ENCODE assay signal across 18 cellular contexts in the genomic region with DNA sequence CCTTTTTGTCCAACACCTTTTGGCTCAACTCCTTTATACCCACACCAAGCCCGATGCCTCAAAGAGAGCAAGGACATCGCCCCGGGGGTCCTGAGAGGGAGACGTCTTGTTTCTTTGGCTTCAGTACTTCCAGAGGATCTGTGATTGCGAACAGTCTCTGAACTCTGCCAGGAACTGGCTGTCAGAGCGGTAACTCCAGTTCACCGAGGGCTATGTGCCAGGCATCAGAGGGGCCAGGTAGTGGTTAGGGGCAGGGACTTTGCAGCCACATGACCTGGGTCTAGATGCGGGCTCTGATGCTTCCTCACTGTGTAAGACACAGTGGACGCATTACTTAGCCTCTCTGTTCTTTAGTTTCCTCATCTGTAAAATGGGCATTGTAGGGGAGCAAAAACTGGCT.
"Had no signal": no experiment of that assay in that cellular context is flagged by ENCODE, and none has a peak within 500 bp of the region (broad histone marks: within the 10 kb centered on the region; RNA-seq: fewer than 3 reads in every experiment).

No MANE protein-coding gene starts in this region.

- H3K9me3 Mint-ChIP-seq: activated CD4-positive, alpha-beta memory T cell treated with anti-CD3 and anti-CD28 coated beads, Interleukin-2, amount 10 ng/mL, durations not matched to agents 7 days and 5 days; activated naive CD4-positive, alpha-beta T cell treated with anti-CD3 and anti-CD28 coated beads, Interleukin-2, amount 10 ng/mL, durations not matched to agents 7 days and 5 days; activated naive CD8-positive, alpha-beta T cell treated with anti-CD3 and anti-CD28 coated beads, Interleukin-2, amount 50 U/mL, for 24 hours; effector memory CD8-positive, alpha-beta T cell; naive thymus-derived CD8-positive, alpha-beta T cell; neural progenitor cell; stimulated activated naive CD8-positive, alpha-beta T cell treated with anti-CD3 and anti-CD28 coated beads, Interleukin-15, Interleukin-2, amounts not matched to agents 100 ng/mL and 50 ng/mL, for 24 hours had no signal

- H3K36me3 ChIP-seq: heart left ventricle, neural progenitor cell, right atrium auricular region, tibial artery had no signal

- H3K27ac Mint-ChIP-seq: activated CD4-positive, alpha-beta memory T cell treated with anti-CD3 and anti-CD28 coated beads, Interleukin-2, amount 10 ng/mL, durations not matched to agents 7 days and 5 days; activated naive CD8-positive, alpha-beta T cell treated with anti-CD3 and anti-CD28 coated beads, Interleukin-2, amount 50 U/mL, for 24 hours; brain; effector memory CD8-positive, alpha-beta T cell; neural progenitor cell; stimulated activated naive CD8-positive, alpha-beta T cell treated with anti-CD3 and anti-CD28 coated beads, Interleukin-15, Interleukin-2, amounts not matched to agents 100 ng/mL and 50 ng/mL, for 24 hours had no signal

- H3K4me2 ChIP-seq: neural progenitor cell had no signal

- H2AFZ ChIP-seq: neural progenitor cell had no signal

- DNase-seq: activated CD4-positive, alpha-beta memory T cell treated with anti-CD3 and anti-CD28 coated beads, Interleukin-2, amount 10 ng/mL, durations not matched to agents 7 days and 5 days; activated CD4-positive, alpha-beta T cell treated with anti-CD3 and anti-CD28 coated beads for 48 hours; activated effector memory CD4-positive, alpha-beta T cell treated with anti-CD3 and anti-CD28 coated beads, Interleukin-2, amount 50 U/mL, for 16 hours; activated naive CD4-positive, alpha-beta T cell treated with anti-CD3 and anti-CD28 coated beads, Interleukin-2, amount 10 ng/mL, durations not matched to agents 7 days and 5 days; activated naive CD8-positive, alpha-beta T cell treated with anti-CD3 and anti-CD28 coated beads, Interleukin-2, amount 50 U/mL, for 24 hours; central memory CD4-positive, alpha-beta T cell; effector memory CD8-positive, alpha-beta T cell; heart left ventricle; naive thymus-derived CD8-positive, alpha-beta T cell; psoas muscle; stimulated activated CD4-positive, alpha-beta T cell treated with anti-CD3 and anti-CD28 coated beads, Interleukin-12 subunit alpha, Interleukin-12 subunit beta, amount 100 ng/mL, for 4 hours; stimulated activated CD4-positive, alpha-beta T cell treated with anti-CD3 and anti-CD28 coated beads, Interleukin-4, amount 100 ng/mL, for 4 hours; tibial artery had no signal

- H3K4me1 ChIP-seq: heart left ventricle, psoas muscle, right atrium auricular region had no signal

- H3K27me3 ChIP-seq: heart left ventricle, neural progenitor cell, right atrium auricular region, tibial artery had no signal

- H3K9me3 ChIP-seq: heart left ventricle, psoas muscle, right atrium auricular region, tibial artery had no signal

- ATAC-seq: activated naive CD8-positive, alpha-beta T cell treated with anti-CD3 and anti-CD28 coated beads, Interleukin-2, amount 50 U/mL, for 24 hours; effector memory CD8-positive, alpha-beta T cell; heart left ventricle; naive thymus-derived CD8-positive, alpha-beta T cell; psoas muscle had no signal

- H3K27ac ChIP-seq: heart left ventricle, neural progenitor cell, psoas muscle, right atrium auricular region, tibial artery had no signal

- H3K36me3 Mint-ChIP-seq: activated naive CD4-positive, alpha-beta T cell treated with anti-CD3 and anti-CD28 coated beads, Interleukin-2, amount 10 ng/mL, durations not matched to agents 7 days and 5 days; brain; neural progenitor cell had no signal

- H3K4me3 ChIP-seq: heart left ventricle, lung, neural progenitor cell, psoas muscle, right atrium auricular region, tibial artery had no signal
